Comparison of ENCODE assay signal across 17 cellular contexts in the genomic region with DNA sequence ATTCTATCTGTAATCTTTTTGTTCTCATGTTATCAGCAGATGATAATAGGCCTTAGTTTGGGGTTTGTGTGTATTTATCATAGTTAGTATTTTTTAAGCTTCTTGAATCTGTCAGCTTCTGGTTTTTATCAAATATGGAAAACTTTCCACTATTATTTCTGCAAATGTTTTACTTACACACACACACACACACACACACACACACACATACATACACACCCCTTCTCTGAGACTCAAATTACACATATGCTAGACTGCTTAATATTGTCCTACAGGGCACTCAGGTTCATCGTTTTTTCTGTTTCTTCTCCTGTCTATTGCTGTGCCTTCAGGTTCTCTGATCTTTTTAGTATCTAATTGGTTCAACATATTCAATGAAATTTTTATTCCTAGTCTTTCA.
"Had no signal": no experiment of that assay in that cellular context is flagged by ENCODE, and none has a peak within 500 bp of the region (broad histone marks: within the 10 kb centered on the region; RNA-seq: fewer than 3 reads in every experiment).

No MANE protein-coding gene starts in this region.

- H3K4me3 ChIP-seq: pancreas, stomach, testis, upper lobe of left lung had no signal

- DNase-seq: activated CD4-positive, alpha-beta T cell treated with anti-CD3 and anti-CD28 coated beads for 48 hours; activated CD8-positive, alpha-beta T cell treated with anti-CD3 and anti-CD28 coated beads for 36 hours; activated effector memory CD4-positive, alpha-beta T cell treated with anti-CD3 and anti-CD28 coated beads, Interleukin-2, amount 50 U/mL, for 16 hours; activated T-cell treated with anti-CD3 and anti-CD28 coated beads, Interleukin-2, amount 50 U/mL, for 48 hours; amygdala; effector memory CD4-positive, alpha-beta T cell; kidney glomerular epithelial cell; pancreas; stimulated activated CD4-positive, alpha-beta T cell treated with anti-CD3 and anti-CD28 coated beads, Interleukin-1b, Interleukin-23, amount 100 ng/mL, for 48 hours; stomach; T-helper 2 cell; testis; upper lobe of left lung had no signal

- FAIRE-seq: pancreas, TTC549 had no signal

- ATAC-seq: activated CD8-positive, alpha-beta T cell treated with anti-CD3 and anti-CD28 coated beads for 36 hours; activated naive CD4-positive, alpha-beta T cell treated with anti-CD3 and anti-CD28 coated beads, Interleukin-2, amount 50 U/mL, for 72 hours; pancreas; sciatic nerve; WTC11 had no signal
